9 cellular contexts compared by ENCODE assay signal in the genomic region with DNA sequence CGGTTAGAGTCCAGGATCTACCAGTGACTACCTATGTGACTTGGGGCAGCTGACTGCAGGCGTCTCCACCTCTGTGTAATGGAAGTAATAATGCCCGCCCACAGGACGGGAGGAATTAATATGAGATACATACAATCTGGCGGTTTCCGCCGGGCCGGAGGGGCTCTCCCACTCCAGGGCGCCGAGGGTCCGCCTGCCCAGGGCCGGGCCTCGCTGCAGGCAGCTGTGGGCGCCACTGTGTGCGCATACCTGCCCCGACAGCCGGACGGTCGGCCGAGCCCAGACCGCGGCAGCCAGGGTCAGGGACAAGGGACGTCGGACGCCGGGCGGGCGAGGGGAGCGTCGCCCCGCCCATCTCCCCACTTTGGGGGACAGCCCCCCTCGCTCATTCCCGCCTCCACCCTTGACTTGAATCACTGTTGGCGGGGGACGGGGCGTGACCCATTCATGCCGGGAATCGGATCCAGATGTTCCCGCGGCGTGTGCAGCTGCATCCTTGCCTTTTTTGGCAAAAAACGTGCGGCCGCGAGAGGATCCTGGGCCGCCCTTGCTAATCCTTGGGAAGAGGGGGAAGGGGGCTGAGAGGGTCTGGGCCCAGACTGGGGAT. TPM values are rescaled to one million over a fixed set of nuclear protein-coding genes. Genes with fewer than 3 reads are reported as not detected.
A peak's percentile ranks its signal among the peaks of the same experiment; 100 is the strongest.
DNase-seq lines count a peak whose midpoint lies in the region; ATAC-seq and TF ChIP-seq lines count a peak whose summit lies in the region.
"Had no signal": no experiment of that assay in that cellular context is flagged by ENCODE, and none has a peak within 500 bp of the region (broad histone marks: within the 10 kb centered on the region; RNA-seq: fewer than 3 reads in every experiment).

No MANE protein-coding gene starts in this region.

- DNase-seq in Daoy (ENCODE audit: low read depth): peak; percentile 89
- peak; percentile 50 to 87 for DNase-seq in NCI-H526 (lab: John Stamatoyannopoulos, UW)
- peak; percentile 62 for DNase-seq in colonic mucosa
- peak; percentile 63 to 89 for DNase-seq in left colon
- peak; percentile 88 for DNase-seq in stromal cell of bone marrow (ENCODE audit: low read depth)
- no peak for DNase-seq in midbrain (lab: John Stamatoyannopoulos, UW)

- H3K27ac ChIP-seq in colonic mucosa: peak overlapping the region; percentile 75

- H3K4me1 ChIP-seq in colonic mucosa: no peaks in the 10 kb centered on the region

- peak overlapping the region; percentile 66 to 84 for H3K9ac ChIP-seq in colonic mucosa (ENCODE audit: low read depth in 2 of 2, low read length in 2 of 2)

- H3K27me3 ChIP-seq in colonic mucosa: no peaks in the 10 kb centered on the region

- no peaks in the 10 kb centered on the region for H3K36me3 ChIP-seq in colonic mucosa

- no peaks in the 10 kb centered on the region for H3K9me3 ChIP-seq in colonic mucosa

- H3K4me3 ChIP-seq in colonic mucosa: peak overlapping the region; percentile 44

- no peak for TF ChIP-seq CTCF in colonic mucosa (IDR thresholded peaks at IDR 0.05)

- intact Hi-C loops in colonic mucosa (cut with DNase I) (no loop called here), left colon (cut with DNase I, micrococcal nuclease) (no loop called here)

- ATAC-seq in left colon: peak; percentile 63
- no peak for ATAC-seq in GM21515 (IDR thresholded peaks at IDR 0.05; ENCODE audit: unreplicated experiment)
- ATAC-seq in GM21528 (IDR thresholded peaks at IDR 0.05; ENCODE audit: low FRiP score, unreplicated experiment): no peak

RNA-seq across cellular contexts. Expression of gene SF3A3, which starts 6.1 kb away (rescaled TPM):
- total RNA-seq in Daoy (2014; rRNA removed; shearing (Covaris generic)): 261 and 383 TPM in 2 replicates
- total RNA-seq in colonic mucosa (10 to 100 TPM; 31.7 to 51.9 TPM), left colon (10 to 100 TPM; 27.5 to 34.8 TPM)

RNA-seq across cellular contexts. Expression of gene FHL3, which starts 9.4 kb away (rescaled TPM):
- 25.3 and 33.9 TPM in 2 replicates for total RNA-seq in Daoy (2014; rRNA removed; shearing (Covaris generic))
- 1 to 10 TPM; 2.7 to 7.8 TPM for total RNA-seq in colonic mucosa
- 1 to 10 TPM; 2.5 to 6.8 TPM for total RNA-seq in left colon

RNA-seq across cellular contexts. Expression of gene UTP11, which starts 16.7 kb away (rescaled TPM):
- total RNA-seq in Daoy (2014; rRNA removed; shearing (Covaris generic)): 134 and 188 TPM in 2 replicates
- total RNA-seq in colonic mucosa (10 to 100 TPM; 18.4 to 25.6 TPM), left colon (10 to 100 TPM; 16.4 to 17.3 TPM)

RNA-seq across cellular contexts. Expression of gene INPP5B, which starts 49.0 kb away (rescaled TPM):
- total RNA-seq in Daoy (2014; rRNA removed; shearing (Covaris generic)): 10.5 and 18.8 TPM in 2 replicates
- 10 to 100 TPM; 14.3 to 24.6 TPM for total RNA-seq in colonic mucosa
- total RNA-seq in left colon: 10 to 100 TPM; 21.6 to 25.2 TPM

RNA-seq across cellular contexts. Expression of gene POU3F1, which starts 50.7 kb away (rescaled TPM):
- 1.1 and 3.7 TPM in 2 replicates for total RNA-seq in Daoy (2014; rRNA removed; shearing (Covaris generic))
- total RNA-seq in colonic mucosa: not detected
- not detected for total RNA-seq in left colon
- total RNA-seq: HT1080 had no signal
